ENCODE assay signal across 26 cellular contexts in the genomic region with DNA sequence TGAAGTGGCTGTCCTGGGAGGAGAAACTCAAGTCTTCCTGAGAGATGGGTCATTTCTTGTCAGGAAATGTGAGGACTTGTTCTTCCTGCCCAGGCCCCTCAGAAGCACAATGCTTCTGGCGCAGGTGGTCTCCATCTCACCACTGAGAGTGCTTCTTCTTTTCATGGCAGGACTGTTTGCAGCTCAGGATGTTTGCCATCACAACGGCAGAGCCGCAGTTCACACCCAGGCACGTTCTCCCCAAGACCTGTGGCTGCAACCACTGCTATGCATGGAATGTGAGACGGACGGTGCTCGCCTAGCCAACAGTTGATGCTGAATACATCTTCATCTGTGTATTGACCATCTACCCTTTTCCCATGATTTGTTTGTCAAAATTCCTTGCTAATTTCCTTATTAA.
DNase-seq lines count a peak whose midpoint lies in the region; ATAC-seq, FAIRE-seq and TF ChIP-seq lines count a peak whose summit lies in the region.
"Had no signal": no experiment of that assay in that cellular context is flagged by ENCODE, and none has a peak within 500 bp of the region (broad histone marks: within the 10 kb centered on the region; RNA-seq: fewer than 3 reads in every experiment).

No MANE protein-coding gene starts in this region.

- intact Hi-C loops in left ventricle myocardium superior (cut with micrococcal nuclease) (no loop called here), upper lobe of right lung (cut with DNase I) (no loop called here)

- H3K36me3 ChIP-seq in cardiac muscle cell (no peaks in the 10 kb centered on the region), astrocyte (ENCODE audit: insufficient read depth, low read length) (no peaks in the 10 kb centered on the region), upper lobe of right lung (no peaks in the 10 kb centered on the region)
- H3K36me3 ChIP-seq: colonic mucosa, left lung had no signal

- ATAC-seq in left ventricle myocardium superior, result no peak
- peak; percentile 36 for ATAC-seq in upper lobe of right lung
- ATAC-seq: activated CD4-positive, alpha-beta T cell treated with anti-CD3 and anti-CD28 coated beads for 36 hours; left lung; mucosa of descending colon; psoas muscle; stimulated activated naive CD8-positive, alpha-beta T cell treated with anti-CD3 and anti-CD28 coated beads, Interleukin-15, amount 100 ng/mL, for 72 hours; T-cell had no signal

- H3K9me3 Mint-ChIP-seq in astrocyte (ENCODE audit: unreplicated experiment), result peaks cover 2% of the 10 kb centered on the region
- H3K9me3 Mint-ChIP-seq: activated naive CD8-positive, alpha-beta T cell treated with anti-CD3 and anti-CD28 coated beads for 36 hours; activated T-helper 2 cell treated with anti-CD3 and anti-CD28 coated beads, Interferon-gamma antibody, Interleukin-2, Interleukin-4, amounts not matched to agents 10 μg/mL and 5 μg/mL and 100 μg/mL, durations not matched to agents 14 hours and 24 hours and 36 hours; neural crest cell; stimulated activated naive CD8-positive, alpha-beta T cell treated with anti-CD3 and anti-CD28 coated beads, Interleukin-15, amount 100 ng/mL, for 72 hours; T-cell had no signal

- peak overlapping the region; percentile 42 for H3K4me3 Mint-ChIP-seq in astrocyte (ENCODE audit: unreplicated experiment)
- H3K4me3 Mint-ChIP-seq: activated CD4-positive, alpha-beta T cell treated with anti-CD3 and anti-CD28 coated beads for 36 hours; activated naive CD8-positive, alpha-beta T cell treated with anti-CD3 and anti-CD28 coated beads for 36 hours; neural crest cell; stimulated activated naive CD8-positive, alpha-beta T cell treated with anti-CD3 and anti-CD28 coated beads, Interleukin-15, amount 100 ng/mL, for 72 hours; T-cell; type B pancreatic cell had no signal

- H2AFZ ChIP-seq in astrocyte (ENCODE audit: low read depth, low read length), result no peak overlapping the region

- H3K27ac Mint-ChIP-seq in astrocyte (ENCODE audit: unreplicated experiment), result peak overlapping the region; percentile 75
- H3K27ac Mint-ChIP-seq: activated CD4-positive, alpha-beta T cell treated with anti-CD3 and anti-CD28 coated beads for 36 hours; activated naive CD8-positive, alpha-beta T cell treated with anti-CD3 and anti-CD28 coated beads for 36 hours; activated T-helper 2 cell treated with anti-CD3 and anti-CD28 coated beads, Interferon-gamma antibody, Interleukin-2, Interleukin-4, amounts not matched to agents 10 μg/mL and 5 μg/mL and 100 μg/mL, durations not matched to agents 14 hours and 24 hours and 36 hours; stimulated activated naive CD8-positive, alpha-beta T cell treated with anti-CD3 and anti-CD28 coated beads, Interleukin-15, amount 100 ng/mL, for 72 hours; T-cell; type B pancreatic cell had no signal

- H3K27ac ChIP-seq in cardiac muscle cell (no peak overlapping the region), astrocyte (ENCODE audit: low read depth, low read length) (no peak overlapping the region), upper lobe of right lung (no peak overlapping the region)
- H3K27ac ChIP-seq: colonic mucosa, left lung, psoas muscle had no signal

- DNase-seq in cardiac muscle cell (ENCODE audit: low read depth in 1 of 2, low spot score in 1 of 2) (peak; percentile 21 to 30), left ventricle myocardium superior (no peak), astrocyte (ENCODE audit: low read depth) (peak; percentile 60), iPS-NIHi11 (ENCODE audit: low spot score) (peak; percentile 42), upper lobe of right lung (no peak), NCI-H1092 (lab: John Stamatoyannopoulos, UW) (no peak)
- no peak for DNase-seq in activated CD4-positive, alpha-beta T cell treated with anti-CD3 and anti-CD28 coated beads, Interleukin-2, amount 50 U/mL, for 4 hours
- no peak for DNase-seq in stimulated activated CD4-positive, alpha-beta T cell treated with anti-CD3 and anti-CD28 coated beads, Interleukin-4, amount 100 ng/mL, for 4 hours
- DNase-seq: activated CD4-positive, alpha-beta T cell treated with anti-CD3 and anti-CD28 coated beads for 36 hours; activated naive CD8-positive, alpha-beta T cell treated with anti-CD3 and anti-CD28 coated beads for 36 hours; colonic mucosa; DMS79; left lung; mucosa of descending colon; NCI-H446 treated with DMSO at 0.1 percent for 48 hours; psoas muscle; SHP77; small intestine; stimulated activated CD4-positive, alpha-beta T cell treated with anti-CD3 and anti-CD28 coated beads, Interleukin-2, amount 100 ng/mL, for 48 hours; stimulated activated naive CD8-positive, alpha-beta T cell treated with anti-CD3 and anti-CD28 coated beads, Interleukin-15, amount 100 ng/mL, for 72 hours; T-cell had no signal

- H3K4me1 ChIP-seq in cardiac muscle cell (ENCODE audit: low read depth) (no peaks in the 10 kb centered on the region), astrocyte (ENCODE audit: insufficient read depth, low read length) (no peaks in the 10 kb centered on the region), upper lobe of right lung (peaks cover 2% of the 10 kb centered on the region)
- H3K4me1 ChIP-seq: colonic mucosa had no signal

- no peak for TF ChIP-seq CTCF in cardiac muscle cell (IDR thresholded peaks at IDR 0.05; ENCODE audit: low read depth, low read length)
- no peak for TF ChIP-seq CTCF in astrocyte (IDR thresholded peaks at IDR 0.05; ENCODE audit: insufficient read depth, low read depth, low read length)
- no peak for TF ChIP-seq CTCF in upper lobe of right lung (IDR thresholded peaks at IDR 0.05)

- H3K27me3 ChIP-seq in cardiac muscle cell (no peaks in the 10 kb centered on the region), astrocyte (ENCODE audit: insufficient read depth, low read length) (no peaks in the 10 kb centered on the region), upper lobe of right lung (no peaks in the 10 kb centered on the region)
- H3K27me3 ChIP-seq: colonic mucosa, left lung had no signal

- H3K9ac ChIP-seq in astrocyte (ENCODE audit: low read length), result no peak overlapping the region

- H3K4me1 Mint-ChIP-seq in astrocyte (ENCODE audit: low read depth, unreplicated experiment), result peaks cover 7% of the 10 kb centered on the region
- H3K4me1 Mint-ChIP-seq: neural crest cell; stimulated activated naive CD8-positive, alpha-beta T cell treated with anti-CD3 and anti-CD28 coated beads, Interleukin-15, amount 100 ng/mL, for 72 hours had no signal

- no peak overlapping the region for H3K4me2 ChIP-seq in astrocyte (ENCODE audit: low read length)

- H3K79me2 ChIP-seq in astrocyte (ENCODE audit: insufficient read depth, low read length), result no peaks in the 10 kb centered on the region

- H3K4me3 ChIP-seq in cardiac muscle cell (no peak overlapping the region), astrocyte (ENCODE audit: insufficient read depth, low read depth, low read length) (no peak overlapping the region), upper lobe of right lung (no peak overlapping the region)
- H3K4me3 ChIP-seq: colonic mucosa, left lung, mucosa of descending colon, psoas muscle had no signal

- H3K27me3 Mint-ChIP-seq in astrocyte (ENCODE audit: low read depth, unreplicated experiment), result peaks cover 45% of the 10 kb centered on the region
- H3K27me3 Mint-ChIP-seq: activated naive CD8-positive, alpha-beta T cell treated with anti-CD3 and anti-CD28 coated beads for 36 hours; stimulated activated naive CD8-positive, alpha-beta T cell treated with anti-CD3 and anti-CD28 coated beads, Interleukin-15, amount 100 ng/mL, for 72 hours had no signal

- no peaks in the 10 kb centered on the region for H3K36me3 Mint-ChIP-seq in astrocyte (ENCODE audit: low read depth, unreplicated experiment)
- H3K36me3 Mint-ChIP-seq: activated naive CD8-positive, alpha-beta T cell treated with anti-CD3 and anti-CD28 coated beads for 36 hours; T-cell; type B pancreatic cell had no signal

- H3K9me3 ChIP-seq in cardiac muscle cell (ENCODE audit: low read depth), result no peaks in the 10 kb centered on the region
- H3K9me3 ChIP-seq in astrocyte (ENCODE audit: insufficient read depth, low read depth, low read length), result no peaks in the 10 kb centered on the region
- H3K9me3 ChIP-seq in upper lobe of right lung, result no peaks in the 10 kb centered on the region
- H3K9me3 ChIP-seq: colonic mucosa, left lung, mucosa of descending colon, psoas muscle had no signal

- H4K20me1 ChIP-seq in astrocyte (ENCODE audit: insufficient read depth, low read length), result no peaks in the 10 kb centered on the region

- no peak for FAIRE-seq in astrocyte (lab: Jason Lieb, UNC)
- FAIRE-seq: A204.1, endometrium, small intestine had no signal

Comparison
In these comparisons a context has a peak if more than half of its experiments do, and no peak if none do; other contexts are left out.
1. DNase-seq: peak in cardiac muscle cell (2 of 2), astrocyte (single experiment) and iPS-NIHi11 (single experiment); none in left ventricle myocardium superior (single experiment), upper lobe of right lung (single experiment), NCI-H1092 (single experiment), activated CD4-positive, alpha-beta T cell treated with anti-CD3 and anti-CD28 coated beads, Interleukin-2, amount 50 U/mL, for 4 hours (0 of 2) and stimulated activated CD4-positive, alpha-beta T cell treated with anti-CD3 and anti-CD28 coated beads, Interleukin-4, amount 100 ng/mL, for 4 hours (0 of 2).